ENCODE assay signal across 7 cellular contexts in genomic region chr20:381581-382290, GRCh38. TPM values are rescaled to one million over a fixed set of nuclear protein-coding genes. Genes with fewer than 3 reads are reported as not detected.
A peak's percentile ranks its signal among the peaks of the same experiment; 100 is the strongest.
DNase-seq lines count a peak whose midpoint lies in the region; ATAC-seq and TF ChIP-seq lines count a peak whose summit lies in the region.

No MANE protein-coding gene starts in this region.

- peak; percentile 74 for ATAC-seq in GM18511 (IDR thresholded peaks at IDR 0.05; ENCODE audit: unreplicated experiment)
- ATAC-seq in HG02870 (IDR thresholded peaks at IDR 0.05; ENCODE audit: unreplicated experiment): peak; percentile 68
- peak; percentile 81 for ATAC-seq in left lobe of liver

- TF ChIP-seq CTCF in choroid plexus epithelial cell (conservative IDR thresholded peaks at IDR 0.05; ENCODE audit: low read depth, low read length): no peak

- DNase-seq in NCI-H2196 treated with DMSO at 0.1 percent for 48 hours (lab: John Stamatoyannopoulos, UW; ENCODE audit: unreplicated experiment) (peak; percentile 65), choroid plexus epithelial cell (ENCODE audit: low read depth) (peak; percentile 77), left lobe of liver (ENCODE audit: low spot score) (peak; percentile 92)
- peak; percentile 76 for DNase-seq in activated CD4-positive, CD25-positive, alpha-beta regulatory T cell treated with anti-CD3 and anti-CD28 coated beads, Interleukin-2, amount 50 U/mL, for 72 hours
- DNase-seq in stimulated activated CD4-positive, alpha-beta T cell treated with anti-CD3 and anti-CD28 coated beads, Interleukin-4, amount 100 ng/mL, for 4 hours: peak; percentile 61 to 75

- H3K4me3 ChIP-seq in choroid plexus epithelial cell (ENCODE audit: low read depth, low read length): peak overlapping the region; percentile 71

RNA-seq across cellular contexts. Expression of gene TRIB3, which starts 1.2 kb away (rescaled TPM):
- total RNA-seq in left lobe of liver: 18.3 TPM

RNA-seq across cellular contexts. Expression of gene RBCK1, which starts 26.4 kb away (rescaled TPM):
- total RNA-seq in left lobe of liver: 73.9 TPM

RNA-seq across cellular contexts. Expression of gene NRSN2, which starts 34.8 kb away (rescaled TPM):
- total RNA-seq in left lobe of liver: 3.1 TPM

RNA-seq across cellular contexts. Expression of gene SOX12, which starts 56.4 kb away (rescaled TPM):
- 5.6 TPM for total RNA-seq in left lobe of liver

Comparison
In these comparisons a context has a peak if more than half of its experiments do, and no peak if none do; other contexts are left out.
1. Peak in every context shown above with its lines: DNase-seq, ATAC-seq and H3K4me3 ChIP-seq.